ENCODE assay signal across 17 cellular contexts in the genomic region with DNA sequence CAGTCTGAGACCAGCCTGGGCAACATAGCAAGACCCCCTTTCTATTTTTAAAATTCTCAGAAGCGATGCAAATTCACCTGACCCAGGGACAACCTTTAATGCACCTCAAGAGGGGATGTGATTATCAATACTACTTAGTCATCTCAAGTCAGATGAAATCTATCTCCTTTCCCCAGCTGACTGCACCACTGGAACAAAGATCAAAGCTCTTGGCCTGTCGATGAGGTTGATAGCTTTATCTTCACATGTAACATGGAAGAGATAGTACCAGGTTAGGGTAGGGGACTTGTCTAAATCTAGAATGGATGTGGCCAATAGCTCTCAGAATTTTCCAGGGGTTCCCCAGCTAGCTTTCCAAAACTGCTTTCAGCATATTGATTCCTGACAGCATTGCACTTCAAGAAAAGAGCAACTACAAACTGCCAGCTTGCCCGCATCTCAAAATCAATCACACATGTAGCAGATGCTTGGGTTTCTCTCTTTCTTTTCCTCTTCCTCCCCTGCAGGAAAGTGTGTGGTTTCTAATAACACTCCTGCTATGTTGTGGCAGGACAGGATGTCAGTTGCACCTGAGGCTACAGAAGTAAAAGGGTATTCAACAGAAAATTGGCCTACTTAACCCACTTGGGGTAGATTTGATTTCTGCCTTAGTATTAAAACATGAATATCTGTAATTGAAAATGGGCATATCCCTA. TPM values are rescaled to one million over a fixed set of nuclear protein-coding genes. Genes with fewer than 3 reads are reported as not detected.
A peak's percentile ranks its signal among the peaks of the same experiment; 100 is the strongest.
DNase-seq lines count a peak whose midpoint lies in the region; ATAC-seq, FAIRE-seq and TF ChIP-seq lines count a peak whose summit lies in the region.
"Had no signal": no experiment of that assay in that cellular context is flagged by ENCODE, and none has a peak within 500 bp of the region (broad histone marks: within the 10 kb centered on the region; RNA-seq: fewer than 3 reads in every experiment).

No MANE protein-coding gene starts in this region.

- peak overlapping the region; percentile 15 for H3K27ac Mint-ChIP-seq in CD4-positive, alpha-beta T cell
- peak overlapping the region; percentile 33 for H3K27ac Mint-ChIP-seq in activated CD4-positive, alpha-beta memory T cell treated with anti-CD3 and anti-CD28 coated beads for 36 hours
- no peak overlapping the region for H3K27ac Mint-ChIP-seq in progenitor cell of endocrine pancreas

- no peaks in the 10 kb centered on the region for H3K36me3 Mint-ChIP-seq in CD4-positive, alpha-beta T cell (ENCODE audit: low read depth)
- no peaks in the 10 kb centered on the region for H3K36me3 Mint-ChIP-seq in activated CD4-positive, alpha-beta memory T cell treated with anti-CD3 and anti-CD28 coated beads for 36 hours
- H3K36me3 Mint-ChIP-seq in progenitor cell of endocrine pancreas (ENCODE audit: insufficient read depth) = no peaks in the 10 kb centered on the region

- CTCF ChIA-PET in CD4-positive, alpha-beta T cell (lab: Charles Lee) = no interaction called here
- CTCF ChIA-PET in activated CD4-positive, alpha-beta memory T cell treated with anti-CD3 and anti-CD28 coated beads for 36 hours (lab: Charles Lee) = no interaction called here

- H3K27ac ChIP-seq in CD4-positive, alpha-beta T cell (ENCODE audit: low read depth, low read length) = no peak overlapping the region
- H3K27ac ChIP-seq: ascending aorta, SJSA1, thyroid gland had no signal

- H3K27me3 Mint-ChIP-seq in CD4-positive, alpha-beta T cell = no peaks in the 10 kb centered on the region
- no peaks in the 10 kb centered on the region for H3K27me3 Mint-ChIP-seq in activated CD4-positive, alpha-beta memory T cell treated with anti-CD3 and anti-CD28 coated beads for 36 hours
- H3K27me3 Mint-ChIP-seq in progenitor cell of endocrine pancreas = no peaks in the 10 kb centered on the region

- POLR2A ChIA-PET in CD4-positive, alpha-beta T cell (lab: Charles Lee) = interaction anchor here (1.7 kb wide), 1 partner anchor 11 kb away, joined by 4 read pairs; no protein-coding TSS in a partner anchor
- POLR2A ChIA-PET in activated CD4-positive, alpha-beta memory T cell treated with anti-CD3 and anti-CD28 coated beads for 36 hours (lab: Charles Lee) = no interaction called here

- no peak for DNase-seq in CD4-positive, alpha-beta T cell
- DNase-seq in GM12892 (ENCODE audit: insufficient read length) (no peak), progenitor cell of endocrine pancreas (ENCODE audit: low spot score, unreplicated experiment) (no peak), DMS 273 (lab: John Stamatoyannopoulos, UW; ENCODE audit: unreplicated experiment) (no peak), SKM-1 treated with dmso at 0.1 percent for 144 hours (lab: John Stamatoyannopoulos, UW; ENCODE audit: unreplicated experiment) (no peak)
- no peak for DNase-seq in activated CD4-positive, alpha-beta memory T cell treated with anti-CD3 and anti-CD28 coated beads for 36 hours
- DNase-seq: activated CD8-positive, alpha-beta memory T cell treated with anti-CD3 and anti-CD28 coated beads for 24 hours; hypothalamus; mesenchymal stem cell; NCI-H1930; PC-3; thyroid gland had no signal

- intact Hi-C loops in CD4-positive, alpha-beta T cell (cut with DNase I, micrococcal nuclease) = no loop called here
- intact Hi-C loops in activated CD4-positive, alpha-beta memory T cell treated with anti-CD3 and anti-CD28 coated beads for 36 hours (cut with micrococcal nuclease) = no loop called here

- TF ChIP-seq POLR2A in GM12892 (IDR thresholded peaks at IDR 0.05; ENCODE audit: low read depth, low read length) = no peak

- no peaks in the 10 kb centered on the region for H3K27me3 ChIP-seq in CD4-positive, alpha-beta T cell (ENCODE audit: control insufficient read depth, insufficient read depth, low read length)
- H3K27me3 ChIP-seq: ascending aorta, SJSA1, thyroid gland had no signal

- no peak for TF ChIP-seq CTCF in CD4-positive, alpha-beta T cell (IDR thresholded peaks at IDR 0.05)
- no peak for TF ChIP-seq CTCF in progenitor cell of endocrine pancreas (IDR thresholded peaks at IDR 0.05; ENCODE audit: unreplicated experiment)

- FAIRE-seq in GM12892 (lab: Jason Lieb, UNC) = peak; percentile 17
- FAIRE-seq: G401.6 had no signal

- H3K9me3 ChIP-seq in CD4-positive, alpha-beta T cell (ENCODE audit: control insufficient read depth, low read length) = no peaks in the 10 kb centered on the region
- H3K9me3 ChIP-seq: ascending aorta, SJSA1, thyroid gland had no signal

- no peak for ATAC-seq in CD4-positive, alpha-beta T cell (ENCODE audit: poor library complexity)
- ATAC-seq in HG02884 (IDR thresholded peaks at IDR 0.05; ENCODE audit: unreplicated experiment) = peak; percentile 66
- ATAC-seq in HG03280 (IDR thresholded peaks at IDR 0.05; ENCODE audit: unreplicated experiment) = no peak
- ATAC-seq: PC-3 had no signal

- peak overlapping the region; percentile 3 for H3K4me3 Mint-ChIP-seq in CD4-positive, alpha-beta T cell
- no peak overlapping the region for H3K4me3 Mint-ChIP-seq in activated CD4-positive, alpha-beta memory T cell treated with anti-CD3 and anti-CD28 coated beads for 36 hours
- no peak overlapping the region for H3K4me3 Mint-ChIP-seq in progenitor cell of endocrine pancreas (ENCODE audit: low read depth)

- H3K4me1 Mint-ChIP-seq in CD4-positive, alpha-beta T cell (ENCODE audit: low read depth) = peaks cover 33% of the 10 kb centered on the region
- peaks cover 16% of the 10 kb centered on the region for H3K4me1 Mint-ChIP-seq in activated CD4-positive, alpha-beta memory T cell treated with anti-CD3 and anti-CD28 coated beads for 36 hours (ENCODE audit: low read depth)
- peaks cover 13% of the 10 kb centered on the region for H3K4me1 Mint-ChIP-seq in progenitor cell of endocrine pancreas (ENCODE audit: low read depth)

- no peaks in the 10 kb centered on the region for H3K9me3 Mint-ChIP-seq in CD4-positive, alpha-beta T cell
- H3K9me3 Mint-ChIP-seq in activated CD4-positive, alpha-beta memory T cell treated with anti-CD3 and anti-CD28 coated beads for 36 hours = no peaks in the 10 kb centered on the region
- H3K9me3 Mint-ChIP-seq in progenitor cell of endocrine pancreas (ENCODE audit: low read depth) = no peaks in the 10 kb centered on the region

RNA-seq across cellular contexts. Expression of a gene that starts 12.2 kb away (rescaled TPM):
- total RNA-seq in CD4-positive, alpha-beta T cell = 10 to 100 TPM; 11.1 to 13.4 TPM
- polyA plus RNA-seq in GM12892 (2012; ENCODE audit: missing spikeins) = 6.6 TPM
- total RNA-seq in activated CD4-positive, alpha-beta memory T cell treated with anti-CD3 and anti-CD28 coated beads for 36 hours = 10 to 100 TPM; 10.1 to 13.2 TPM
- 100 and 109 TPM in 2 replicates for total RNA-seq in progenitor cell of endocrine pancreas
